ENCODE assay signal across 1 cellular context in the genomic region with DNA sequence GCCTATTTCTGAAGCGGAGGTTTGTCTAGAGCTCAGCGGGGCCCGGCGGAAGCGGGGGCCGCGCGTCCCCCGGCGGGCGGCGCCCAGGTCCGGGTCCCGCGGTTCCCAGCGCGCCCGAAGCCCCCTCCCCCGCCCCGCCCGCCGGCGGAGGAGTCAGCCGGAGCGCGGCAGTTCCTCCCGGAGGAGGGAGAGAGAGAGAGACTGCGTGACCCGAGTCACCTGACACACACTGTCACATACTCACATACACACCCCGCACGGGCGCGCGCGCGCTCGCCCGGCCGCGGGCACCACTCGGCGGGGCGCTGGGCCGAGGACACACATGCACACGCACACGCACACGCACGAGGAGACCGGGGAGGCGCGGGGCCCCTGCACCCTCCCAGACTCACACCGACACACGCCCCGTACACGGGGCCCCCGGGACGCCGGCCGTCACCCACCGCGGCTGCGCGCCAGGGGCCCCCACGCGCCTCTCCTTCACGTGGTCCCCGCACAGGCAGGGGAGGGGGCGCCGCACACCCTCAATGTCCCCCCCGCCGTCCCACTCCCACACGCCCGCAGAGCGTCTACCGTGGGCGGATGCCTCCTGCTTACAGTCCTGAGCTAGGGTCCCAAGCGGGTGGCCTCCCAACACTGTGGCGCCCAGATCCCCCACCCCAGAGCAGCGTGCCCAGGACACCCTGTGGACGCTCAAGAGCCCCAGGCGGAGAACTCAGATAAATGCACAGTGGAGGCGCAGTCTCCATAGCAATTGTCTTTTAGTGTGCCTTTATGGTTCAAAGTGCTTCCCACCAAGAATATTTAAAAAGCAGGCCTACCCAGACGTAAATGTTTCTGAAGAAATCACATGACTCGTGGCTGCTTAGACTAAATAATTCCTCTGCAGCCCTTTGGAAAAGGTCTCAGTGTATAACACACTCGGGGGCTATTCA.
TF ChIP-seq lines count a peak whose summit lies in the region.

TSS of gene RRAGD (minus strand) at position 203 of the 935 bp plus-strand sequence. CDS start 280 bp downstream, outside the sequence.

TF ChIP-seq in HEK293, 187 proteins besides CTCF, POLR2A, EP300 and RAD21 (continued from another document):
- TF ChIP-seq, protein P1, sequence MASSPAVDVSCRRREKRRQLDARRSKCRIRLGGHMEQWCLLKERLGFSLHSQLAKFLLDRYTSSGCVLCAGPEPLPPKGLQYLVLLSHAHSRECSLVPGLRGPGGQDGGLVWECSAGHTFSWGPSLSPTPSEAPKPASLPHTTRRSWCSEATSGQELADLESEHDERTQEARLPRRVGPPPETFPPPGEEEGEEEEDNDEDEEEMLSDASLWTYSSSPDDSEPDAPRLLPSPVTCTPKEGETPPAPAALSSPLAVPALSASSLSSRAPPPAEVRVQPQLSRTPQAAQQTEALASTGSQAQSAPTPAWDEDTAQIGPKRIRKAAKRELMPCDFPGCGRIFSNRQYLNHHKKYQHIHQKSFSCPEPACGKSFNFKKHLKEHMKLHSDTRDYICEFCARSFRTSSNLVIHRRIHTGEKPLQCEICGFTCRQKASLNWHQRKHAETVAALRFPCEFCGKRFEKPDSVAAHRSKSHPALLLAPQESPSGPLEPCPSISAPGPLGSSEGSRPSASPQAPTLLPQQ (tag by site-specific recombination; IDR thresholded peaks at IDR 0.05), result peak; percentile 79
- TF ChIP-seq ZNF670 (tag by site-specific recombination; IDR thresholded peaks at IDR 0.05; ENCODE audit: low read depth), result no peak
- no peak for TF ChIP-seq ZNF626 (tag by site-specific recombination; IDR thresholded peaks at IDR 0.05)
- no peak for TF ChIP-seq ZNF202 (tag by site-specific recombination; IDR thresholded peaks at IDR 0.05; ENCODE audit: borderline replicate concordance)
- peak; percentile 20; the same call in 1 of the 2 replicates for TF ChIP-seq MZF1 (tag by site-specific recombination; IDR thresholded peaks at IDR 0.05; ENCODE audit: borderline replicate concordance)
- peak; percentile 92 for TF ChIP-seq ZBTB20 (tag by site-specific recombination; IDR thresholded peaks at IDR 0.05)
